In the genomic region with DNA sequence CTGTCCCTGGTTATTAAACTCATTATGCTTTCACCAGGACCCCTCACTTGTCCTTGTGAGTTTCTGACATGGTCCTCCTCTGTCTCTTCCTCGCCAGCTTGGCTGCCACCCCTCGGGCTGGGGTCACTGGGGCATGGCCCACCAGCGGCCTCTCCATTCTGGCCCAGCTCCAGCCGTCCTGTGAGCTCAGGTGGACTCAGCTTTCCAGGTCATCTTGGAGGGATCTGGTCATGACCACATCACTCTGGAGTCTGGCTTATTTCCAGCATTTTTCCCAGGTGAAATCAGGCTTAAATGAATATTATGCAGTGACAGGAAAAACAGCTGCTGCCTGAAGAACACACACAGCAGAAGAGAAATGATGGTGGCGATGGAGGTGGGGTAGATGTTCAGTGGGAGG, we compare ENCODE assay signal across 1 cellular context.
TF ChIP-seq lines count a peak whose summit lies in the region.

No MANE protein-coding gene starts in this region.

TF ChIP-seq in IMR-90, 13 proteins besides CTCF, POLR2A, EP300 and RAD21 (continued from another document):
- TF ChIP-seq USF2 (IDR thresholded peaks at IDR 0.05; ENCODE audit: low read depth, low read length): no peak
- no peak for TF ChIP-seq RCOR1 (IDR thresholded peaks at IDR 0.05; ENCODE audit: insufficient replicate concordance, low read length)
- TF ChIP-seq FOS (IDR thresholded peaks at IDR 0.05; ENCODE audit: low read depth, low read length): no peak
- TF ChIP-seq MAZ (IDR thresholded peaks at IDR 0.05; ENCODE audit: borderline replicate concordance, low read depth, low read length): no peak
- TF ChIP-seq CEBPB (IDR thresholded peaks at IDR 0.05; ENCODE audit: low read depth, low read length): no peak
- TF ChIP-seq BHLHE40 (IDR thresholded peaks at IDR 0.05; ENCODE audit: low read depth, low read length): no peak
- TF ChIP-seq MAFK (IDR thresholded peaks at IDR 0.05; ENCODE audit: low read depth, low read length): no peak
TF ChIP-seq in IMR-90: peak in this region for 0.
